ENCODE assay signal across 1 cellular context in the genomic region with DNA sequence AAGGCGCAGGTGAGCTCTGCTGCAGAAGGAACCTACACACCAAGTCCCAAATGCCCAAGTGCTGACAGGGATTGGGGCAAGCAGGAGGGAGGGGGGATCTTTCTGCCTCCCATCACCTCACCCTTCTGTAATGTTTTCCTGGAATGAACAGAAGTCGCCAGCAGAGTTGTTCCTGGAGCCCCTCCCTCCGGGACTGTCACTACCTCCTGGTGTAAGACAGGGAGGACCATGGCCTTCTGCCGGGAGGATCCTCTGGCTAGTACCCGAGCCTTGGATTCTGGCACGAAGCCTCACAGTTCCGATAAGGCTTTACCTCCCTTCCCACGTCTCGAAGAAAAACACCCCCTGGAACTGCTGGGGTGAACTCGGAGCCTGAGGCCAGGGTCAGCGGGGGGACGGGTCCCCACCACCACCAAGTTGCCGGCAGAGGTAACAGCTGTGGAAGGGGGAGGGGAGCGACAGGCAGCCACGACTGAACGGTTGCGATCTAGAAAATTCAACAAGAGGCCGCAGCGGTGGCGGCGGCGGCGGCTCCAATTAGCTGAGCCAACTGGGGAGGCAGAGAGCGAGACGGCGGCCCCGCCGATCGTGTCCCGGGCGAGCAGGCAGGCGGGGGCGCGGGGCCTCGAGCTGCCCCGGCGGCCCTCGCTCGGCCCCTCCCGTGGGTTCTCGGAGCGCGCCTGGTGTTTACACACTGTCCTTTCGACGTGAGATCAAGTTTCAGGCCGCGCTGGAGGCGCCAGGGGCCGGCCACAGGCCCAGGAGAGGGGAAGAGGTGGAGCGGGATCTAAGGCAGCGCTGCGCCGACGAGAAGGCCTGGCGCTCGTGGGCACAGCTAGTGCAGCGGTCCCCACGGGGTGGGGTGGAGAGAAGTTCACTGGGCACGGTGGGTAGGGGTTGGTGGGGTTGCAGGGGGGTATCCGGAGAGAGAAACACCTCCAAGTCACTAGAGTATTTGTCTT.
TF ChIP-seq lines count a peak whose summit lies in the region.

No MANE protein-coding gene starts in this region.

TF ChIP-seq in HepG2, 621 proteins besides CTCF, POLR2A, EP300 and RAD21:
- TF ChIP-seq, protein P1, sequence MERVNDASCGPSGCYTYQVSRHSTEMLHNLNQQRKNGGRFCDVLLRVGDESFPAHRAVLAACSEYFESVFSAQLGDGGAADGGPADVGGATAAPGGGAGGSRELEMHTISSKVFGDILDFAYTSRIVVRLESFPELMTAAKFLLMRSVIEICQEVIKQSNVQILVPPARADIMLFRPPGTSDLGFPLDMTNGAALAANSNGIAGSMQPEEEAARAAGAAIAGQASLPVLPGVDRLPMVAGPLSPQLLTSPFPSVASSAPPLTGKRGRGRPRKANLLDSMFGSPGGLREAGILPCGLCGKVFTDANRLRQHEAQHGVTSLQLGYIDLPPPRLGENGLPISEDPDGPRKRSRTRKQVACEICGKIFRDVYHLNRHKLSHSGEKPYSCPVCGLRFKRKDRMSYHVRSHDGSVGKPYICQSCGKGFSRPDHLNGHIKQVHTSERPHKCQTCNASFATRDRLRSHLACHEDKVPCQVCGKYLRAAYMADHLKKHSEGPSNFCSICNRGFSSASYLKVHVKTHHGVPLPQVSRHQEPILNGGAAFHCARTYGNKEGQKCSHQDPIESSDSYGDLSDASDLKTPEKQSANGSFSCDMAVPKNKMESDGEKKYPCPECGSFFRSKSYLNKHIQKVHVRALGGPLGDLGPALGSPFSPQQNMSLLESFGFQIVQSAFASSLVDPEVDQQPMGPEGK (CRISPR knock-in tag; IDR thresholded peaks at IDR 0.05) = 0 out of 2 replicates have a peak, but pooled peaks have one; percentile 17
- TF ChIP-seq ZFX (CRISPR knock-in tag; IDR thresholded peaks at IDR 0.05; ENCODE audit: low read depth) = peak; percentile 23; the same call in 1 of the 2 replicates
- TF ChIP-seq MBD4 (IDR thresholded peaks at IDR 0.05; ENCODE audit: borderline replicate concordance, low read length) = no peak
- TF ChIP-seq PHF20 (CRISPR knock-in tag; IDR thresholded peaks at IDR 0.05) = no peak
- no peak for TF ChIP-seq ZNF20 (CRISPR knock-in tag; IDR thresholded peaks at IDR 0.05)
- 0 out of 2 replicates have a peak, but pooled peaks have one; percentile 16 for TF ChIP-seq RBFOX2 (IDR thresholded peaks at IDR 0.05; ENCODE audit: low read depth, low read length)
- peak; percentile 29; the same call in 1 of the 2 replicates for TF ChIP-seq ZNF687 (CRISPR knock-in tag; IDR thresholded peaks at IDR 0.05)
- TF ChIP-seq SIX1 (CRISPR knock-in tag; IDR thresholded peaks at IDR 0.05; ENCODE audit: borderline replicate concordance) = peak; percentile 84
- TF ChIP-seq ZNF777 (CRISPR knock-in tag; IDR thresholded peaks at IDR 0.05) = 0 out of 2 replicates have a peak, but pooled peaks have one; percentile 43
- TF ChIP-seq ZNF333 (CRISPR knock-in tag; IDR thresholded peaks at IDR 0.05; ENCODE audit: borderline replicate concordance) = no peak
- TF ChIP-seq ZNF33A (CRISPR knock-in tag; IDR thresholded peaks at IDR 0.05; ENCODE audit: borderline replicate concordance) = no peak
- TF ChIP-seq, protein P2, sequence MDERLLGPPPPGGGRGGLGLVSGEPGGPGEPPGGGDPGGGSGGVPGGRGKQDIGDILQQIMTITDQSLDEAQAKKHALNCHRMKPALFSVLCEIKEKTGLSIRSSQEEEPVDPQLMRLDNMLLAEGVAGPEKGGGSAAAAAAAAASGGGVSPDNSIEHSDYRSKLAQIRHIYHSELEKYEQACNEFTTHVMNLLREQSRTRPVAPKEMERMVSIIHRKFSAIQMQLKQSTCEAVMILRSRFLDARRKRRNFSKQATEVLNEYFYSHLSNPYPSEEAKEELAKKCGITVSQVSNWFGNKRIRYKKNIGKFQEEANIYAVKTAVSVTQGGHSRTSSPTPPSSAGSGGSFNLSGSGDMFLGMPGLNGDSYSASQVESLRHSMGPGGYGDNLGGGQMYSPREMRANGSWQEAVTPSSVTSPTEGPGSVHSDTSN (CRISPR knock-in tag; IDR thresholded peaks at IDR 0.05) = no peak
- no peak for TF ChIP-seq ZNF30 (CRISPR knock-in tag; IDR thresholded peaks at IDR 0.05)
